ENCODE assay signal across 12 cellular contexts in the genomic region with DNA sequence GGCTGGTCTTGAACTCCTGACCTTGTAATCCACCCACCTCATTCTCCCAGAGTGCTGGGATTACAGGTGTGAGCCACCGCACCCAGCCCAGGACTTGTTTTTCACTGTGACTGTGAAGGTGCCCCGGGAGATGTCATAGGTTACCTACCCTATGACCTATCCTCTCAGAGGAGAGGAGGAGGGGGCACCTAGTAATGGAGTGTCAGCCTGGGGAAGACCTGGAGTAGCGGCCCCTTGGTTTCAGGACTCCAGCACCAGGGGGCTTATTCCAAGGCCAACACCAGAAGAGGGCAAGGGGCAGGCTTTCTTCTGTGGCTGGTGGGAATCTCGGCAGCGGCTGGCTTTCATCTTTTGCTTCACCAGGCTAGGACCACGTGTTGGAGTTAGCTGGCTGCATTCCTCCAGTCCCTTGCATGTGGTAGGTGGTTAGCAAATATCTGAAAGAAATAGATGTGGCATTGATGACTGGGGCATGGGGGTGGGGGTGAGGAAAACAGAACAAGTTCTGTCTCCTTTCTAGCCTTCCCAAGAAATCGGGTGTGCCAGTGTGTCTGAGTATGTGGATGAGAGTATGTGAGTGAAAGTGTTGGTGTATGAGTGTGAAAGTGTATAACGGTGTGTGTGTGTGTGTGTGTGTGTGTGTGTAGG. TPM values are rescaled to one million over a fixed set of nuclear protein-coding genes. Genes with fewer than 3 reads are reported as not detected.
DNase-seq lines count a peak whose midpoint lies in the region; ATAC-seq and TF ChIP-seq lines count a peak whose summit lies in the region.
"Had no signal": no experiment of that assay in that cellular context is flagged by ENCODE, and none has a peak within 500 bp of the region (broad histone marks: within the 10 kb centered on the region; RNA-seq: fewer than 3 reads in every experiment).

No MANE protein-coding gene starts in this region.

- no peak overlapping the region for H3K4me3 Mint-ChIP-seq in nephron progenitor cell
- no peak overlapping the region for H3K4me3 Mint-ChIP-seq in activated CD8-positive, alpha-beta T cell treated with anti-CD3 and anti-CD28 coated beads for 36 hours
- H3K4me3 Mint-ChIP-seq: activated T-cell treated with anti-CD3 and anti-CD28 coated beads, Interleukin-2, amount 50 U/mL, for 72 hours had no signal

- peak; percentile 90 for DNase-seq in AG10803 (ENCODE audit: low read depth)
- DNase-seq in M059J (ENCODE audit: low read depth) = peak; percentile 92
- DNase-seq in cardiac fibroblast (ENCODE audit: low read depth in 2 of 2) = peak; percentile 58 to 59
- no peak for DNase-seq in nephron progenitor cell
- no peak for DNase-seq in activated CD8-positive, alpha-beta T cell treated with anti-CD3 and anti-CD28 coated beads for 36 hours
- no peak for DNase-seq in Peyer's patch
- DNase-seq: activated CD4-positive, CD25-positive, alpha-beta regulatory T cell treated with anti-CD3 and anti-CD28 coated beads, Interleukin-2, amount 50 U/mL, for 72 hours; activated T-cell treated with anti-CD3 and anti-CD28 coated beads, Interleukin-2, amount 50 U/mL, for 72 hours; lower lobe of right lung; NCI-H446 had no signal

- peak overlapping the region; percentile 1 for H3K27ac Mint-ChIP-seq in nephron progenitor cell
- H3K27ac Mint-ChIP-seq in activated CD8-positive, alpha-beta T cell treated with anti-CD3 and anti-CD28 coated beads for 36 hours = no peak overlapping the region
- H3K27ac Mint-ChIP-seq: activated T-cell treated with anti-CD3 and anti-CD28 coated beads, Interleukin-2, amount 50 U/mL, for 72 hours had no signal

- POLR2A ChIA-PET in activated CD8-positive, alpha-beta T cell treated with anti-CD3 and anti-CD28 coated beads for 36 hours (lab: Charles Lee) = interaction anchor here (1.4 kb wide), 1 partner anchor 23 kb away, joined by 3 read pairs; no protein-coding TSS in a partner anchor

- TF ChIP-seq CTCF in AG10803 (conservative IDR thresholded peaks at IDR 0.05; ENCODE audit: low read length) = no peak
- no peak for TF ChIP-seq CTCF in cardiac fibroblast (IDR thresholded peaks at IDR 0.05; ENCODE audit: low read depth, low read length)
- TF ChIP-seq CTCF in nephron progenitor cell (IDR thresholded peaks at IDR 0.05) = no peak
- TF ChIP-seq CTCF in activated CD8-positive, alpha-beta T cell treated with anti-CD3 and anti-CD28 coated beads for 36 hours (IDR thresholded peaks at IDR 0.05) = no peak
- TF ChIP-seq CTCF in Peyer's patch (IDR thresholded peaks at IDR 0.05) = no peak

- H3K27ac ChIP-seq in Peyer's patch = no peak overlapping the region
- H3K27ac ChIP-seq: lower lobe of right lung had no signal

- ATAC-seq in HG02798 (IDR thresholded peaks at IDR 0.05; ENCODE audit: poor library complexity, unreplicated experiment) = no peak
- no peak for ATAC-seq in activated CD8-positive, alpha-beta T cell treated with anti-CD3 and anti-CD28 coated beads for 36 hours
- no peak for ATAC-seq in activated CD4-positive, CD25-positive, alpha-beta regulatory T cell treated with anti-CD3 and anti-CD28 coated beads, Interleukin-2, amount 50 U/mL, for 24 hours
- ATAC-seq: activated T-cell treated with anti-CD3 and anti-CD28 coated beads, Interleukin-2, amount 50 U/mL, for 72 hours had no signal

- intact Hi-C loops in activated CD8-positive, alpha-beta T cell treated with anti-CD3 and anti-CD28 coated beads for 36 hours (cut with micrococcal nuclease) = no loop called here

- TF ChIP-seq POLR2A in Peyer's patch (IDR thresholded peaks at IDR 0.05) = no peak

- CTCF ChIA-PET in activated CD8-positive, alpha-beta T cell treated with anti-CD3 and anti-CD28 coated beads for 36 hours (lab: Charles Lee) = interaction anchor here (1.1 to 1.2 kb wide), 2 partner anchors 23 to 25 kb away, joined by 3 to 5 read pairs; no protein-coding TSS in a partner anchor

- peaks cover 38% of the 10 kb centered on the region for H3K4me1 Mint-ChIP-seq in nephron progenitor cell
- peaks cover 6% of the 10 kb centered on the region for H3K4me1 Mint-ChIP-seq in activated CD8-positive, alpha-beta T cell treated with anti-CD3 and anti-CD28 coated beads for 36 hours (ENCODE audit: low read depth)

- H3K27me3 ChIP-seq in Peyer's patch = no peaks in the 10 kb centered on the region

- no peaks in the 10 kb centered on the region for H3K36me3 Mint-ChIP-seq in nephron progenitor cell (ENCODE audit: low read depth)
- no peaks in the 10 kb centered on the region for H3K36me3 Mint-ChIP-seq in activated CD8-positive, alpha-beta T cell treated with anti-CD3 and anti-CD28 coated beads for 36 hours (ENCODE audit: low read depth)

- H3K9me3 ChIP-seq in Peyer's patch = no peaks in the 10 kb centered on the region
- H3K9me3 ChIP-seq: lower lobe of right lung had no signal

- H3K4me3 ChIP-seq in AG10803 (ENCODE audit: low read length) (no peak overlapping the region), cardiac fibroblast (replicated peaks in 1 of 2; ENCODE audit: low read depth in 2 of 2, low read length in 2 of 2) (no peak overlapping the region), Peyer's patch (no peak overlapping the region)
- H3K4me3 ChIP-seq: lower lobe of right lung had no signal

- peaks cover 0 to 7% (median 0%) of the 10 kb centered on the region in 4 donors for H3K4me1 ChIP-seq in Peyer's patch

- peaks cover 5% of the 10 kb centered on the region for H3K9me3 Mint-ChIP-seq in nephron progenitor cell
- H3K9me3 Mint-ChIP-seq in activated CD8-positive, alpha-beta T cell treated with anti-CD3 and anti-CD28 coated beads for 36 hours = no peaks in the 10 kb centered on the region
- H3K9me3 Mint-ChIP-seq: activated T-cell treated with anti-CD3 and anti-CD28 coated beads, Interleukin-2, amount 50 U/mL, for 72 hours had no signal

- H3K27me3 Mint-ChIP-seq in nephron progenitor cell (ENCODE audit: low read depth, poor library complexity) = peaks cover 26% of the 10 kb centered on the region
- H3K27me3 Mint-ChIP-seq in activated CD8-positive, alpha-beta T cell treated with anti-CD3 and anti-CD28 coated beads for 36 hours = no peaks in the 10 kb centered on the region

- H3K36me3 ChIP-seq in Peyer's patch = no peaks in the 10 kb centered on the region
- H3K36me3 ChIP-seq: lower lobe of right lung had no signal

RNA-seq across cellular contexts. Expression of gene ITPR3, which starts 7.9 kb away (rescaled TPM):
- total RNA-seq in M059J (2014; rRNA removed; shearing (Covaris generic)) = 21.9 and 40.3 TPM in 2 replicates
- total RNA-seq in activated CD8-positive, alpha-beta T cell treated with anti-CD3 and anti-CD28 coated beads for 36 hours = 10 to 100 TPM; 36.6 to 38.0 TPM
- 100 to 1,000 TPM; 139 to 250 (median 182) TPM for total RNA-seq in Peyer's patch

RNA-seq across cellular contexts. Expression of gene BAK1, which starts 33.2 kb away (rescaled TPM):
- total RNA-seq in M059J (2014; rRNA removed; shearing (Covaris generic)) = 34.0 and 43.7 TPM in 2 replicates
- 10 to 100 TPM; 33.8 to 34.3 TPM for total RNA-seq in activated CD8-positive, alpha-beta T cell treated with anti-CD3 and anti-CD28 coated beads for 36 hours
- total RNA-seq in Peyer's patch = 10 to 100 TPM; 28.9 to 71.7 (median 66.3) TPM

Comparison
In these comparisons a context has a peak if more than half of its experiments do, and no peak if none do; other contexts are left out.
1. DNase-seq: peak in AG10803 (single experiment), M059J (single experiment) and cardiac fibroblast (2 of 2); none in nephron progenitor cell (single experiment), activated CD8-positive, alpha-beta T cell treated with anti-CD3 and anti-CD28 coated beads for 36 hours (single experiment) and Peyer's patch (0 of 3).